Comparison of ENCODE assay signal across 17 cellular contexts in genomic region chr6:166413491-166413951, GRCh38. TPM values are rescaled to one million over a fixed set of nuclear protein-coding genes. Genes with fewer than 3 reads are reported as not detected.
A peak's percentile ranks its signal among the peaks of the same experiment; 100 is the strongest.
DNase-seq lines count a peak whose midpoint lies in the region; ATAC-seq and TF ChIP-seq lines count a peak whose summit lies in the region.
"Had no signal": no experiment of that assay in that cellular context is flagged by ENCODE, and none has a peak within 500 bp of the region (broad histone marks: within the 10 kb centered on the region; RNA-seq: fewer than 3 reads in every experiment).

No MANE protein-coding gene starts in this region.

- H3K9me3 Mint-ChIP-seq in CD8-positive, alpha-beta T cell: peaks cover 7% of the 10 kb centered on the region

- ATAC-seq in CD8-positive, alpha-beta T cell: peak; percentile 43

- H3K4me1 Mint-ChIP-seq in CD8-positive, alpha-beta T cell (ENCODE audit: low read depth): peaks cover 89% of the 10 kb centered on the region

- no peak overlapping the region for H3K4me3 ChIP-seq in CD8-positive, alpha-beta T cell (ENCODE audit: low read depth, low read length)
- H3K4me3 ChIP-seq in trophoblast cell (ENCODE audit: low read depth, low read length) (peak overlapping the region; percentile 37), sigmoid colon (no peak overlapping the region)
- H3K4me3 ChIP-seq: BLaER1 treated with 17β-estradiol and CSF1 and Interleukin-3, amounts not matched to agents 10 nM and 100 nM; PC-9 had no signal

- no peaks in the 10 kb centered on the region for H3K27me3 ChIP-seq in CD8-positive, alpha-beta T cell (ENCODE audit: insufficient read depth, low read length)
- no peaks in the 10 kb centered on the region for H3K27me3 ChIP-seq in trophoblast cell (ENCODE audit: insufficient read depth, low read length)
- no peaks in the 10 kb centered on the region for H3K27me3 ChIP-seq in sigmoid colon
- H3K27me3 ChIP-seq: BLaER1 treated with 17β-estradiol and CSF1 and Interleukin-3, amounts not matched to agents 10 nM and 100 nM had no signal

- TF ChIP-seq CTCF in CD8-positive, alpha-beta T cell (IDR thresholded peaks at IDR 0.05): no peak
- no peak for TF ChIP-seq CTCF in sigmoid colon (IDR thresholded peaks at IDR 0.05)

- no peaks in the 10 kb centered on the region for H3K27me3 Mint-ChIP-seq in CD8-positive, alpha-beta T cell (ENCODE audit: low read depth)

- CTCF ChIA-PET in CD8-positive, alpha-beta T cell (lab: Charles Lee): interaction anchor here (0.7 to 4.3 kb wide), 4 partner anchors 12 to 32 kb away, joined by 4 to 24 read pairs (median 12); no protein-coding TSS in a partner anchor

- no peak overlapping the region for H3K14ac ChIP-seq in trophoblast cell (ENCODE audit: low read length)

- H4K91ac ChIP-seq in trophoblast cell (ENCODE audit: low read depth, low read length): no peak overlapping the region

- H2BK5ac ChIP-seq in trophoblast cell (ENCODE audit: low read depth, low read length, poor library complexity): no peak overlapping the region

- no peak overlapping the region for H3K4me2 ChIP-seq in trophoblast cell (ENCODE audit: low read length)
- H3K4me2 ChIP-seq: BLaER1 treated with 17β-estradiol and CSF1 and Interleukin-3, amounts not matched to agents 10 nM and 100 nM; PC-9 had no signal

- POLR2A ChIA-PET in CD8-positive, alpha-beta T cell (lab: Charles Lee): no interaction called here

- intact Hi-C loops in CD8-positive, alpha-beta T cell (cut with DNase I, micrococcal nuclease): loop anchor here in 1 of 2 experiments (10.0 kb wide), 1 partner anchor 541 kb away; the partner anchor contains the start of gene RNASET2
- intact Hi-C loops in sigmoid colon (cut with DNase I): no loop called here

- no peak overlapping the region for H4K12ac ChIP-seq in trophoblast cell (ENCODE audit: low read depth, low read length)

- H3K79me1 ChIP-seq in trophoblast cell (ENCODE audit: low read length): no peaks in the 10 kb centered on the region

- TF ChIP-seq EP300 in sigmoid colon (IDR thresholded peaks at IDR 0.05): no peak

- no peak overlapping the region for H3K23ac ChIP-seq in trophoblast cell (ENCODE audit: low read length)

- H3K4me1 ChIP-seq in CD8-positive, alpha-beta T cell (ENCODE audit: insufficient read depth, low read length): peaks cover 83% of the 10 kb centered on the region
- H3K4me1 ChIP-seq in trophoblast cell (ENCODE audit: control insufficient read depth in 1 of 2, insufficient read depth in 2 of 2, low read length in 2 of 2) (no peaks in the 10 kb centered on the region), sigmoid colon (no peaks in the 10 kb centered on the region)

- H3K18ac ChIP-seq in trophoblast cell (ENCODE audit: low read length): no peak overlapping the region

- H3K4me3 Mint-ChIP-seq in CD8-positive, alpha-beta T cell: peak overlapping the region; percentile 47

- H3K9me3 ChIP-seq in CD8-positive, alpha-beta T cell (ENCODE audit: low read length): no peaks in the 10 kb centered on the region
- H3K9me3 ChIP-seq in trophoblast cell (ENCODE audit: insufficient read depth, low read depth, low read length): peaks cover 6% of the 10 kb centered on the region
- no peaks in the 10 kb centered on the region for H3K9me3 ChIP-seq in sigmoid colon

- no peak overlapping the region for H3K9ac ChIP-seq in trophoblast cell (ENCODE audit: low read length)
- H3K9ac ChIP-seq: BLaER1 treated with 17β-estradiol and CSF1 and Interleukin-3, amounts not matched to agents 10 nM and 100 nM had no signal

- no peaks in the 10 kb centered on the region for H3K36me3 ChIP-seq in CD8-positive, alpha-beta T cell (ENCODE audit: insufficient read depth, low read length)
- H3K36me3 ChIP-seq in trophoblast cell (ENCODE audit: control insufficient read depth in 1 of 2, insufficient read depth in 2 of 2, low read length in 2 of 2) (peaks cover 8 to 18% of the 10 kb centered on the region in 2 experiments), sigmoid colon (peaks cover 0 to 41% (median 3%) of the 10 kb centered on the region in 4 donors)

- no peak for TF ChIP-seq POLR2A in sigmoid colon (IDR thresholded peaks at IDR 0.05)

- no peak overlapping the region for H2AFZ ChIP-seq in trophoblast cell (ENCODE audit: insufficient read depth, low read length, poor library complexity)
- H2AFZ ChIP-seq: PC-9 had no signal

- H2BK12ac ChIP-seq in trophoblast cell (ENCODE audit: low read length): no peak overlapping the region

- no peak overlapping the region for H3K4ac ChIP-seq in trophoblast cell (ENCODE audit: low read depth, low read length)

- no peak overlapping the region for H2AK5ac ChIP-seq in trophoblast cell (ENCODE audit: low read length)

- H3K27ac Mint-ChIP-seq in CD8-positive, alpha-beta T cell: peak overlapping the region; percentile 87

- no CpG with 5 or more reads among the region's 17 CpGs for WGBS in trophoblast cell (ENCODE audit: extremely low coverage, insufficient coverage, insufficient read length)
- 92 to 95% methylated on average over 17 of the region's 17 CpGs for WGBS in sigmoid colon, 2 donors

- no peaks in the 10 kb centered on the region for H3K79me2 ChIP-seq in trophoblast cell (ENCODE audit: control insufficient read depth, insufficient read depth, low read length, poor library complexity)

- no peak overlapping the region for H2BK120ac ChIP-seq in trophoblast cell (ENCODE audit: insufficient read depth, low read length, poor library complexity)

- H4K8ac ChIP-seq in trophoblast cell (ENCODE audit: low read depth, low read length): no peak overlapping the region

- peak; percentile 58 for DNase-seq in activated effector memory CD4-positive, alpha-beta T cell treated with anti-CD3 and anti-CD28 coated beads, Interleukin-2, amount 50 U/mL, for 16 hours
- DNase-seq in activated effector memory CD4-positive, alpha-beta T cell treated with Interleukin-2 at 50 U/mL for 16 hours: no peak
- DNase-seq in CD8-positive, alpha-beta T cell: peak in 2 of 7 experiments; percentile 49 to 79
- DNase-seq in central memory CD4-positive, alpha-beta T cell: peak; percentile 22
- DNase-seq in trophoblast cell (no peak), NCI-H2227 treated with DMSO at 0.1 percent for 48 hours (lab: John Stamatoyannopoulos, UW) (no peak), sigmoid colon (no peak)
- DNase-seq: COR-L47, DMS 273 treated with DMSO at 0.1 percent for 48 hours, DND-41, KG1, NCI-H1417 treated with DMSO at 0.1 percent for 48 hours, NCI-H187 treated with DMSO at 0.1 percent for 48 hours, NCI-H345, NCI-H524 treated with DMSO at 0.1 percent for 48 hours, PC-9 had no signal

- no peak overlapping the region for H3K27ac ChIP-seq in CD8-positive, alpha-beta T cell (ENCODE audit: low read depth, low read length)
- no peak overlapping the region for H3K27ac ChIP-seq in trophoblast cell (ENCODE audit: low read depth, low read length)
- no peak overlapping the region for H3K27ac ChIP-seq in sigmoid colon
- H3K27ac ChIP-seq: BLaER1 treated with 17β-estradiol and CSF1 and Interleukin-3, amounts not matched to agents 10 nM and 100 nM; PC-9 had no signal

- H3K36me3 Mint-ChIP-seq in CD8-positive, alpha-beta T cell: peaks cover 10% of the 10 kb centered on the region

RNA-seq across cellular contexts. Expression of gene MPC1, which starts 30.8 kb away (rescaled TPM):
- total RNA-seq in CD8-positive, alpha-beta T cell: 10 to 100 TPM; 18.4 to 22.2 TPM
- 37.3 and 39.8 TPM in 2 replicates for polyA plus RNA-seq in trophoblast cell (2013)
- total RNA-seq in sigmoid colon: 10 to 100 TPM; 52.9 to 82.0 (median 78.3) TPM
- polyA plus RNA-seq in sigmoid colon: 100 to 1,000 TPM; 116 to 310 (median 161) TPM

Comparison
In these comparisons a context has a peak if more than half of its experiments do, and no peak if none do; other contexts are left out.
1. DNase-seq: peak in activated effector memory CD4-positive, alpha-beta T cell treated with anti-CD3 and anti-CD28 coated beads, Interleukin-2, amount 50 U/mL, for 16 hours (single experiment) and central memory CD4-positive, alpha-beta T cell (single experiment); none in activated effector memory CD4-positive, alpha-beta T cell treated with Interleukin-2 at 50 U/mL for 16 hours (single experiment), trophoblast cell (0 of 2), NCI-H2227 treated with DMSO at 0.1 percent for 48 hours (single experiment) and sigmoid colon (single experiment).